Comparison of ENCODE assay signal across 9 cellular contexts in genomic region chr4:128528793-128529553, GRCh38.
A peak's percentile ranks its signal among the peaks of the same experiment; 100 is the strongest.
DNase-seq lines count a peak whose midpoint lies in the region; ATAC-seq and TF ChIP-seq lines count a peak whose summit lies in the region.
"Had no signal": no experiment of that assay in that cellular context is flagged by ENCODE, and none has a peak within 500 bp of the region (broad histone marks: within the 10 kb centered on the region; RNA-seq: fewer than 3 reads in every experiment).

No MANE protein-coding gene starts in this region.

- H3K9me3 Mint-ChIP-seq in activated CD8-positive, alpha-beta T cell treated with anti-CD3 and anti-CD28 coated beads, Interleukin-2, amount 10 ng/mL, durations not matched to agents 7 days and 5 days (ENCODE audit: insufficient read depth), result no peaks in the 10 kb centered on the region
- H3K9me3 Mint-ChIP-seq: central memory CD8-positive, alpha-beta T cell had no signal

- H3K27me3 ChIP-seq in prostate gland (replicated peaks; ENCODE audit: insufficient read depth), result no peaks in the 10 kb centered on the region

- 62% methylated on average over 4 of the region's 4 CpGs for WGBS in prostate gland

- DNase-seq in ELR (ENCODE audit: low read depth) (peak; percentile 97), SW 1271 (lab: John Stamatoyannopoulos, UW) (peak; percentile 71 to 94), glomerular visceral epithelial cell (ENCODE audit: extremely low spot score) (peak; percentile 98), prostate gland (ENCODE audit: low spot score) (no peak), NCI-H1105 treated with DMSO at 0.1 percent for 48 hours (lab: John Stamatoyannopoulos, UW) (no peak), erythroblast (lab: John Stamatoyannopoulos, UW) (no peak)
- DNase-seq in activated CD8-positive, alpha-beta T cell treated with anti-CD3 and anti-CD28 coated beads, Interleukin-2, amount 10 ng/mL, durations not matched to agents 7 days and 5 days, result no peak

- POLR2A ChIA-PET in activated CD8-positive, alpha-beta T cell treated with anti-CD3 and anti-CD28 coated beads, Interleukin-2, amount 10 ng/mL, durations not matched to agents 7 days and 5 days (lab: Charles Lee), result no interaction called here

- H3K4me3 Mint-ChIP-seq in activated CD8-positive, alpha-beta T cell treated with anti-CD3 and anti-CD28 coated beads, Interleukin-2, amount 10 ng/mL, durations not matched to agents 7 days and 5 days, result no peak overlapping the region
- H3K4me3 Mint-ChIP-seq: central memory CD8-positive, alpha-beta T cell had no signal

- H3K27ac ChIP-seq in prostate gland, result peak overlapping the region; percentile 23 to 39

- no peaks in the 10 kb centered on the region for H3K36me3 ChIP-seq in prostate gland

- no peak for ATAC-seq in activated CD4-positive, CD25-positive, alpha-beta regulatory T cell treated with anti-CD3 and anti-CD28 coated beads, Interleukin-2, amount 50 U/mL, for 24 hours
- no peak for ATAC-seq in activated CD8-positive, alpha-beta T cell treated with anti-CD3 and anti-CD28 coated beads, Interleukin-2, amount 10 ng/mL, durations not matched to agents 7 days and 5 days

- intact Hi-C loops in prostate gland (cut with DNase I), result no loop called here

- H3K27me3 Mint-ChIP-seq in activated CD8-positive, alpha-beta T cell treated with anti-CD3 and anti-CD28 coated beads, Interleukin-2, amount 10 ng/mL, durations not matched to agents 7 days and 5 days (ENCODE audit: low read depth), result peaks cover 2% of the 10 kb centered on the region

- H3K4me1 ChIP-seq in prostate gland (replicated peaks), result peaks cover 11% of the 10 kb centered on the region

- no peak for TF ChIP-seq CTCF in prostate gland (IDR thresholded peaks at IDR 0.05)

- TF ChIP-seq POLR2A in prostate gland (IDR thresholded peaks at IDR 0.05) (no peak), erythroblast (IDR thresholded peaks at IDR 0.05; ENCODE audit: low read length) (no peak)

- H3K27ac Mint-ChIP-seq in activated CD8-positive, alpha-beta T cell treated with anti-CD3 and anti-CD28 coated beads, Interleukin-2, amount 10 ng/mL, durations not matched to agents 7 days and 5 days, result no peak overlapping the region

- H3K9me3 ChIP-seq in prostate gland, result no peaks in the 10 kb centered on the region

- no peak overlapping the region for H3K4me3 ChIP-seq in prostate gland

- H3K4me1 Mint-ChIP-seq in activated CD8-positive, alpha-beta T cell treated with anti-CD3 and anti-CD28 coated beads, Interleukin-2, amount 10 ng/mL, durations not matched to agents 7 days and 5 days (ENCODE audit: low read depth), result no peaks in the 10 kb centered on the region
- H3K4me1 Mint-ChIP-seq: central memory CD8-positive, alpha-beta T cell had no signal

- CTCF ChIA-PET in activated CD8-positive, alpha-beta T cell treated with anti-CD3 and anti-CD28 coated beads, Interleukin-2, amount 10 ng/mL, durations not matched to agents 7 days and 5 days (lab: Charles Lee), result no interaction called here

- no peaks in the 10 kb centered on the region for H3K36me3 Mint-ChIP-seq in activated CD8-positive, alpha-beta T cell treated with anti-CD3 and anti-CD28 coated beads, Interleukin-2, amount 10 ng/mL, durations not matched to agents 7 days and 5 days (ENCODE audit: low read depth)

Comparison
In these comparisons a context has a peak if more than half of its experiments do, and no peak if none do; other contexts are left out.
1. DNase-seq: peak in ELR (single experiment), SW 1271 (2 of 2) and glomerular visceral epithelial cell (single experiment); none in prostate gland (single experiment), NCI-H1105 treated with DMSO at 0.1 percent for 48 hours (single experiment), activated CD8-positive, alpha-beta T cell treated with anti-CD3 and anti-CD28 coated beads, Interleukin-2, amount 10 ng/mL, durations not matched to agents 7 days and 5 days (single experiment) and erythroblast (0 of 2).